In the genomic region with DNA sequence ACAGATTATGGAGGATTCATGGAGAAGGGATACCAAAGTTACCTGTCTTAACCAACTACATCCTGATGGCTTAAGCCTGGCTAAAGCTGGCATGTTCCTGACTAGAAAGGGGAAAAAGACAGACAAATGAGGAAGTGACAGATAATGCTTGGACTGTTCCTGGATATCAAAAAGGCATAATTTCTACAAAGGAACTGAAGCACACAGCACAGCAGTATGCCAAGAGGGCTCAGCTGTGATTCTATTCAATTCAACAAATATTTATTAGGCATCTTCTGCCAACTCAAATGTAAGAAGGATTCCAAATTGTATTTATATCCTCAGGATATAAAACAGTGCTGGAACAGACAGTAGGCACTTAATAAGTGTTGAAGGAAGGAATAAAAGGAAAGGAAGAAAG, we compare ENCODE assay signal across 11 cellular contexts. TPM values are rescaled to one million over a fixed set of nuclear protein-coding genes. Genes with fewer than 3 reads are reported as not detected.
DNase-seq lines count a peak whose midpoint lies in the region; ATAC-seq and TF ChIP-seq lines count a peak whose summit lies in the region.
"Had no signal": no experiment of that assay in that cellular context is flagged by ENCODE, and none has a peak within 500 bp of the region (broad histone marks: within the 10 kb centered on the region; RNA-seq: fewer than 3 reads in every experiment).

No MANE protein-coding gene starts in this region.

- CTCF ChIA-PET in RWPE1 (lab: Yijun Ruan, JAX) = interaction anchor here (1.1 kb wide), 1 partner anchor 21 kb away, joined by 3 read pairs; no protein-coding TSS in a partner anchor

- H3K4me1 Mint-ChIP-seq in osteocyte (ENCODE audit: unreplicated experiment) = peaks cover 35% of the 10 kb centered on the region

- H3K36me3 Mint-ChIP-seq in osteocyte (ENCODE audit: unreplicated experiment) = peaks cover 7% of the 10 kb centered on the region

- POLR2A ChIA-PET in RWPE1 (lab: Yijun Ruan, JAX; ENCODE audit: low non-redundant PET) = no interaction called here

- no peak for ATAC-seq in GM18873 (IDR thresholded peaks at IDR 0.05; ENCODE audit: low FRiP score, unreplicated experiment)

- H3K27ac Mint-ChIP-seq in osteocyte (ENCODE audit: unreplicated experiment) = peak overlapping the region; percentile 31

- H3K9me3 Mint-ChIP-seq in osteocyte (ENCODE audit: unreplicated experiment) = no peaks in the 10 kb centered on the region

- H3K4me3 Mint-ChIP-seq in osteocyte (ENCODE audit: unreplicated experiment) = no peak overlapping the region

- H3K27me3 Mint-ChIP-seq in osteocyte (ENCODE audit: unreplicated experiment) = no peaks in the 10 kb centered on the region

- DNase-seq in ELR (ENCODE audit: low read depth) = peak; percentile 59
- DNase-seq in RWPE1 (ENCODE audit: low spot score) = peak; percentile 4
- peak; percentile 26 for DNase-seq in fibroblast of gingiva (ENCODE audit: low read depth)
- no peak for DNase-seq in osteocyte (ENCODE audit: extremely low spot score, unreplicated experiment)
- no peak for DNase-seq in amygdala (lab: John Stamatoyannopoulos, UW)
- no peak for DNase-seq in COR-L47 (lab: John Stamatoyannopoulos, UW)
- DNase-seq: DMS153; effector CD4-positive, alpha-beta T cell; KBM-7 had no signal

- H3K27ac ChIP-seq in RWPE1 = no peak overlapping the region
- H3K27ac ChIP-seq: suprapubic skin had no signal

- TF ChIP-seq CTCF in RWPE1 (conservative IDR thresholded peaks at IDR 0.05; ENCODE audit: low read depth) (no peak), osteocyte (IDR thresholded peaks at IDR 0.05) (no peak)

RNA-seq across cellular contexts. Expression of a gene that starts 59.5 kb away (rescaled TPM):
- total RNA-seq in osteocyte = 30.7 and 31.1 TPM in 2 replicates

Comparison
In these comparisons a context has a peak if more than half of its experiments do, and no peak if none do; other contexts are left out.
1. DNase-seq: peak in ELR (single experiment), RWPE1 (single experiment) and fibroblast of gingiva (single experiment); none in osteocyte (single experiment), amygdala (0 of 56) and COR-L47 (single experiment).